In genomic region chr11:120781486-120782120, GRCh38 we compare ENCODE assay signal across 17 cellular contexts.
A peak's percentile ranks its signal among the peaks of the same experiment; 100 is the strongest.
DNase-seq lines count a peak whose midpoint lies in the region; ATAC-seq and TF ChIP-seq lines count a peak whose summit lies in the region.
"Had no signal": no experiment of that assay in that cellular context is flagged by ENCODE, and none has a peak within 500 bp of the region (broad histone marks: within the 10 kb centered on the region; RNA-seq: fewer than 3 reads in every experiment).

No MANE protein-coding gene starts in this region.

- H3K27me3 ChIP-seq in endodermal cell (ENCODE audit: control insufficient read depth, insufficient read depth, low read length, poor library complexity, severe bottlenecking) (no peaks in the 10 kb centered on the region), neuronal stem cell (ENCODE audit: control insufficient read depth in 3 of 3, insufficient read depth in 3 of 3, low read depth in 1 of 3, low read length in 3 of 3) (peaks cover 0 to 3% (median 0%) of the 10 kb centered on the region in 3 experiments)
- H3K27me3 ChIP-seq: BLaER1 treated with 17β-estradiol and CSF1 and Interleukin-3, amounts not matched to agents 10 nM and 100 nM had no signal

- H3K9ac ChIP-seq in endodermal cell (ENCODE audit: extremely low read depth, low read length, poor library complexity, severe bottlenecking): no peak overlapping the region
- H3K9ac ChIP-seq in neuronal stem cell (ENCODE audit: low read depth, low read length, poor library complexity): no peak overlapping the region
- H3K9ac ChIP-seq: BLaER1 treated with 17β-estradiol and CSF1 and Interleukin-3, amounts not matched to agents 10 nM and 100 nM; GM23248 had no signal

- H2AK5ac ChIP-seq in neuronal stem cell (ENCODE audit: low read depth, low read length): peak overlapping the region; percentile 52

- H3K4me1 Mint-ChIP-seq in endodermal cell: peaks cover 13% of the 10 kb centered on the region
- H3K4me1 Mint-ChIP-seq: B cell, IgD-negative memory B cell had no signal

- DNase-seq in ecto neural progenitor cell (ENCODE audit: low spot score) (peak; percentile 35), endodermal cell (peak; percentile 39), neuronal stem cell (ENCODE audit: low spot score) (no peak), ureter (ENCODE audit: low spot score) (peak; percentile 19), DMS53 (lab: John Stamatoyannopoulos, UW) (no peak)
- DNase-seq: Calu3; CD8-positive, alpha-beta T cell; DND-41; EL; GM23248; HCEC 1CT had no signal

- H2BK15ac ChIP-seq in neuronal stem cell (ENCODE audit: low read length): no peak overlapping the region

- H3K36me3 ChIP-seq in endodermal cell (ENCODE audit: control insufficient read depth, insufficient read depth, low read length): no peaks in the 10 kb centered on the region
- no peaks in the 10 kb centered on the region for H3K36me3 ChIP-seq in neuronal stem cell (replicated peaks in 1 of 2; ENCODE audit: control insufficient read depth in 2 of 2, insufficient read depth in 2 of 2, low read length in 2 of 2)
- H3K36me3 ChIP-seq: BLaER1 treated with 17β-estradiol and CSF1 and Interleukin-3, amounts not matched to agents 10 nM and 100 nM had no signal

- no peak for TF ChIP-seq CTCF in endodermal cell (conservative IDR thresholded peaks at IDR 0.05)

- no peak overlapping the region for H3K14ac ChIP-seq in neuronal stem cell (ENCODE audit: low read length)

- no peak overlapping the region for H2BK5ac ChIP-seq in neuronal stem cell (ENCODE audit: low read length)

- H3K9me3 ChIP-seq in endodermal cell (ENCODE audit: control insufficient read depth, low read length): no peaks in the 10 kb centered on the region
- H3K9me3 ChIP-seq in neuronal stem cell (replicated peaks in 1 of 2; ENCODE audit: control insufficient read depth in 2 of 2, insufficient read depth in 1 of 2, low read depth in 1 of 2, low read length in 2 of 2): no peaks in the 10 kb centered on the region
- H3K9me3 ChIP-seq: BLaER1 treated with 17β-estradiol and CSF1 and Interleukin-3, amounts not matched to agents 10 nM and 100 nM had no signal

- peaks cover 7% of the 10 kb centered on the region for H3K27me3 Mint-ChIP-seq in endodermal cell (ENCODE audit: insufficient read depth)

- H3K27ac Mint-ChIP-seq in endodermal cell: no peak overlapping the region
- H3K27ac Mint-ChIP-seq: B cell; CD8-positive, alpha-beta T cell had no signal

- no peaks in the 10 kb centered on the region for H3K79me1 ChIP-seq in neuronal stem cell (ENCODE audit: low read depth, low read length)

- no peak overlapping the region for H2BK120ac ChIP-seq in neuronal stem cell (ENCODE audit: low read depth, low read length)

- H2BK12ac ChIP-seq in neuronal stem cell (ENCODE audit: low read length): no peak overlapping the region

- H3K18ac ChIP-seq in neuronal stem cell (ENCODE audit: low read length): no peak overlapping the region

- H2AFZ ChIP-seq in neuronal stem cell (ENCODE audit: low read length): no peak overlapping the region
- H2AFZ ChIP-seq: GM23248 had no signal

- H3K23ac ChIP-seq in neuronal stem cell (ENCODE audit: low read depth, low read length, poor library complexity): peak overlapping the region; percentile 74

- H3K4me3 ChIP-seq in endodermal cell (ENCODE audit: low read length) (no peak overlapping the region), neuronal stem cell (ENCODE audit: low read length in 2 of 2) (no peak overlapping the region)
- H3K4me3 ChIP-seq: BLaER1 treated with 17β-estradiol and CSF1 and Interleukin-3, amounts not matched to agents 10 nM and 100 nM; GM12878; GM23248 had no signal

- no peaks in the 10 kb centered on the region for H3K36me3 Mint-ChIP-seq in endodermal cell (ENCODE audit: low read depth)
- H3K36me3 Mint-ChIP-seq: CD8-positive, alpha-beta T cell had no signal

- WGBS in endodermal cell (ENCODE audit: insufficient coverage in 1 of 2, insufficient read length in 1 of 2), 2 experiments: 92 to 97% methylated on average over 7 to 8 of the region's 8 CpGs
- no CpG with 5 or more reads among the region's 8 CpGs for WGBS in neuronal stem cell (ENCODE audit: extremely low coverage in 2 of 2, insufficient read length in 2 of 2, insufficient replicate concordance in 1 of 2), 2 donors

- H4K91ac ChIP-seq in neuronal stem cell (ENCODE audit: low read depth, low read length, poor library complexity): no peak overlapping the region

- H3K4me1 ChIP-seq in endodermal cell (ENCODE audit: control insufficient read depth, insufficient read depth, low read length) (peaks cover under 1% of the 10 kb centered on the region), neuronal stem cell (ENCODE audit: control insufficient read depth in 2 of 2, insufficient read depth in 1 of 2, low read depth in 1 of 2, low read length in 2 of 2) (peaks cover 15 to 26% of the 10 kb centered on the region in 2 donors)
- H3K4me1 ChIP-seq: BLaER1 treated with 17β-estradiol and CSF1 and Interleukin-3, amounts not matched to agents 10 nM and 100 nM had no signal

- H3K9me3 Mint-ChIP-seq in endodermal cell: no peaks in the 10 kb centered on the region
- H3K9me3 Mint-ChIP-seq: CD8-positive, alpha-beta T cell; IgD-negative memory B cell had no signal

- H3K4ac ChIP-seq in neuronal stem cell (ENCODE audit: low read length): no peak overlapping the region

- ATAC-seq in HG02938 (IDR thresholded peaks at IDR 0.05; ENCODE audit: unreplicated experiment) (no peak), HG02840 (IDR thresholded peaks at IDR 0.05; ENCODE audit: low FRiP score, unreplicated experiment) (no peak)
- ATAC-seq: CD8-positive, alpha-beta T cell; GM12878 had no signal

- no peak overlapping the region for H3K4me2 ChIP-seq in neuronal stem cell (ENCODE audit: insufficient read depth, low read length, poor library complexity, severe bottlenecking)
- H3K4me2 ChIP-seq: BLaER1 treated with 17β-estradiol and CSF1 and Interleukin-3, amounts not matched to agents 10 nM and 100 nM had no signal

- no peak overlapping the region for H4K8ac ChIP-seq in neuronal stem cell (ENCODE audit: low read depth, low read length)

- H3K4me3 Mint-ChIP-seq in endodermal cell: no peak overlapping the region
- H3K4me3 Mint-ChIP-seq: B cell; CD8-positive, alpha-beta T cell; IgD-negative memory B cell had no signal

- no peak overlapping the region for H3K27ac ChIP-seq in endodermal cell (ENCODE audit: low read depth, low read length)
- H3K27ac ChIP-seq in neuronal stem cell (replicated peaks; ENCODE audit: low read length): no peak overlapping the region
- H3K27ac ChIP-seq: BLaER1 treated with 17β-estradiol and CSF1 and Interleukin-3, amounts not matched to agents 10 nM and 100 nM; GM23248 had no signal

Comparison
In these comparisons a context has a peak if more than half of its experiments do, and no peak if none do; other contexts are left out.
1. DNase-seq: peak in ecto neural progenitor cell (single experiment), endodermal cell (single experiment) and ureter (single experiment); none in neuronal stem cell (single experiment) and DMS53 (single experiment).